ENCODE assay signal across 9 cellular contexts in genomic region chr9:32395483-32396216, GRCh38. TPM values are rescaled to one million over a fixed set of nuclear protein-coding genes. Genes with fewer than 3 reads are reported as not detected.
A peak's percentile ranks its signal among the peaks of the same experiment; 100 is the strongest.
DNase-seq lines count a peak whose midpoint lies in the region; ATAC-seq and TF ChIP-seq lines count a peak whose summit lies in the region.
"Had no signal": no experiment of that assay in that cellular context is flagged by ENCODE, and none has a peak within 500 bp of the region (broad histone marks: within the 10 kb centered on the region; RNA-seq: fewer than 3 reads in every experiment).

No MANE protein-coding gene starts in this region.

- DNase-seq in H4 (ENCODE audit: low spot score) (peak; percentile 16), astrocyte of the cerebellum (ENCODE audit: low read depth) (peak; percentile 77), right atrium auricular region (ENCODE audit: low spot score) (peak; percentile 68), Ammon's horn (ENCODE audit: low spot score) (no peak), NCI-H2029 (lab: John Stamatoyannopoulos, UW) (no peak)
- no peak for DNase-seq in activated CD4-positive, alpha-beta T cell treated with anti-CD3 and anti-CD28 coated beads, Interleukin-2, amount 10 ng/mL, durations not matched to agents 7 days and 5 days

- H3K4me1 Mint-ChIP-seq in activated CD4-positive, alpha-beta T cell treated with anti-CD3 and anti-CD28 coated beads, Interleukin-2, amount 10 ng/mL, durations not matched to agents 7 days and 5 days = no peaks in the 10 kb centered on the region

- H3K27me3 ChIP-seq in right atrium auricular region (no peaks in the 10 kb centered on the region), skeletal muscle tissue (ENCODE audit: control insufficient read depth in 3 of 3, insufficient read depth in 3 of 3, low read length in 3 of 3) (no peaks in the 10 kb centered on the region)

- H3K4me1 ChIP-seq in right atrium auricular region (peaks cover 0 to 15% of the 10 kb centered on the region in 2 donors), skeletal muscle tissue (ENCODE audit: control insufficient read depth in 3 of 3, insufficient read depth in 3 of 3, low read length in 3 of 3) (peaks cover 0 to 9% (median 4%) of the 10 kb centered on the region in 3 donors)

- H3K4me3 ChIP-seq in astrocyte of the cerebellum (ENCODE audit: low read depth, low read length) (no peak overlapping the region), right atrium auricular region (no peak overlapping the region), skeletal muscle tissue (ENCODE audit: low read length in 3 of 3) (no peak overlapping the region)
- H3K4me3 ChIP-seq: thoracic aorta had no signal

- ATAC-seq in HG02970 (IDR thresholded peaks at IDR 0.05; ENCODE audit: low FRiP score, unreplicated experiment) = no peak

- H3K9me3 ChIP-seq in right atrium auricular region = no peaks in the 10 kb centered on the region
- no peaks in the 10 kb centered on the region for H3K9me3 ChIP-seq in skeletal muscle tissue (ENCODE audit: control insufficient read depth in 3 of 3, low read length in 3 of 3)
- H3K9me3 ChIP-seq: thoracic aorta had no signal

- in situ Hi-C loops in astrocyte of the cerebellum (cut with HindIII; ENCODE audit: low sequenced_read_pairs) = loop anchor here (25.0 kb wide), 2 partner anchors 167 to 567 kb away; partner anchors contain the start of genes NDUFB6, SMIM27 and TOPORS

- CTCF ChIA-PET in activated CD4-positive, alpha-beta T cell treated with anti-CD3 and anti-CD28 coated beads, Interleukin-2, amount 10 ng/mL, durations not matched to agents 7 days and 5 days (lab: Charles Lee) = interaction anchor here (2.1 kb wide), 2 partner anchors 11 to 17 kb away, joined by 6 to 8 read pairs; partner anchors contain the start of gene ACO1

- H3K36me3 ChIP-seq in right atrium auricular region (no peaks in the 10 kb centered on the region), skeletal muscle tissue (ENCODE audit: control insufficient read depth in 3 of 3, insufficient read depth in 3 of 3, low read length in 3 of 3) (peaks cover 0 to 2% (median 0%) of the 10 kb centered on the region in 3 donors)
- H3K36me3 ChIP-seq: thoracic aorta had no signal

- POLR2A ChIA-PET in activated CD4-positive, alpha-beta T cell treated with anti-CD3 and anti-CD28 coated beads, Interleukin-2, amount 10 ng/mL, durations not matched to agents 7 days and 5 days (lab: Charles Lee) = no interaction called here

- H3K27ac Mint-ChIP-seq in activated CD4-positive, alpha-beta T cell treated with anti-CD3 and anti-CD28 coated beads, Interleukin-2, amount 10 ng/mL, durations not matched to agents 7 days and 5 days = no peak overlapping the region

- no peaks in the 10 kb centered on the region for H3K9me3 Mint-ChIP-seq in activated CD4-positive, alpha-beta T cell treated with anti-CD3 and anti-CD28 coated beads, Interleukin-2, amount 10 ng/mL, durations not matched to agents 7 days and 5 days

- TF ChIP-seq CTCF in astrocyte of the cerebellum (IDR thresholded peaks at IDR 0.05; ENCODE audit: low read depth, low read length, missing control alignments) (peak; percentile 51), right atrium auricular region (IDR thresholded peaks at IDR 0.05) (peak in 1 of 2 donors; percentile 31)

- H3K9ac ChIP-seq in skeletal muscle tissue (ENCODE audit: low read depth in 1 of 3, low read length in 3 of 3) = no peak overlapping the region

- no peaks in the 10 kb centered on the region for H3K36me3 Mint-ChIP-seq in activated CD4-positive, alpha-beta T cell treated with anti-CD3 and anti-CD28 coated beads, Interleukin-2, amount 10 ng/mL, durations not matched to agents 7 days and 5 days (ENCODE audit: low read depth)

- H3K4me3 Mint-ChIP-seq in activated CD4-positive, alpha-beta T cell treated with anti-CD3 and anti-CD28 coated beads, Interleukin-2, amount 10 ng/mL, durations not matched to agents 7 days and 5 days = no peak overlapping the region

- H3K27ac ChIP-seq in right atrium auricular region = peak overlapping the region; percentile 3 to 32
- peak overlapping the region; percentile 73 for H3K27ac ChIP-seq in skeletal muscle tissue (ENCODE audit: low read depth, low read length)

- H3K27me3 Mint-ChIP-seq in activated CD4-positive, alpha-beta T cell treated with anti-CD3 and anti-CD28 coated beads, Interleukin-2, amount 10 ng/mL, durations not matched to agents 7 days and 5 days = no peaks in the 10 kb centered on the region

RNA-seq across cellular contexts. Expression of gene ACO1, which starts 11.2 kb away (rescaled TPM):
- 20.9 and 25.5 TPM in 2 replicates for total RNA-seq in H4 (2014; rRNA removed; shearing (Covaris generic))
- total RNA-seq in right atrium auricular region (10 to 100 TPM; 37.2 to 43.8 TPM), skeletal muscle tissue (24.5 TPM)
- total RNA-seq in activated CD4-positive, alpha-beta T cell treated with anti-CD3 and anti-CD28 coated beads, Interleukin-2, amount 10 ng/mL, durations not matched to agents 7 days and 5 days = 1 to 10 TPM; 8.1 to 8.6 TPM

Comparison
In these comparisons a context has a peak if more than half of its experiments do, and no peak if none do; other contexts are left out.
1. DNase-seq: peak in H4 (single experiment), astrocyte of the cerebellum (single experiment) and right atrium auricular region (single experiment); none in Ammon's horn (single experiment), activated CD4-positive, alpha-beta T cell treated with anti-CD3 and anti-CD28 coated beads, Interleukin-2, amount 10 ng/mL, durations not matched to agents 7 days and 5 days (single experiment) and NCI-H2029 (single experiment).